ENCODE assay signal across 2 cellular contexts in genomic region chr1:198806861-198807260, GRCh38.
A peak's percentile ranks its signal among the peaks of the same experiment; 100 is the strongest.
TF ChIP-seq lines count a peak whose summit lies in the region.

No MANE protein-coding gene starts in this region.

TF ChIP-seq in HepG2, 621 proteins besides CTCF, POLR2A, EP300 and RAD21:
- TF ChIP-seq ZBTB44 (CRISPR knock-in tag; IDR thresholded peaks at IDR 0.05) = no peak
- peak; percentile 62; the same call in 1 of the 2 replicates for TF ChIP-seq RAD51 (IDR thresholded peaks at IDR 0.05; ENCODE audit: borderline replicate concordance)
- no peak for TF ChIP-seq ZNF556 (CRISPR knock-in tag; IDR thresholded peaks at IDR 0.05; ENCODE audit: borderline replicate concordance)
- no peak for TF ChIP-seq HIC2 (CRISPR knock-in tag; IDR thresholded peaks at IDR 0.05; ENCODE audit: low read depth)
- no peak for TF ChIP-seq KLF12 (CRISPR knock-in tag; IDR thresholded peaks at IDR 0.05; ENCODE audit: borderline replicate concordance)
- TF ChIP-seq YY1 (IDR thresholded peaks at IDR 0.05; ENCODE audit: insufficient read depth, insufficient replicate concordance, low read depth, low read length) = no peak
- no peak for TF ChIP-seq CEBPG (CRISPR knock-in tag; IDR thresholded peaks at IDR 0.05)

TF ChIP-seq in K562, 482 proteins besides CTCF, POLR2A, EP300 and RAD21 (continued from another document):
- TF ChIP-seq CEBPZ (IDR thresholded peaks at IDR 0.05; ENCODE audit: borderline replicate concordance, low read depth, low read length) (no peak), RAD51 (IDR thresholded peaks at IDR 0.05; ENCODE audit: borderline replicate concordance, low read depth) (0 out of 2 replicates have a peak, but pooled peaks have one; percentile 30)
